ENCODE assay signal across 1 cellular context in genomic region chr1:156623946-156624813, GRCh38.
A peak's percentile ranks its signal among the peaks of the same experiment; 100 is the strongest.
TF ChIP-seq lines count a peak whose summit lies in the region.

No MANE protein-coding gene starts in this region.

TF ChIP-seq in K562, 482 proteins besides CTCF, POLR2A, EP300 and RAD21 (continued from another document and continues in another):
- peak; percentile 57; the same call in 1 of the 2 replicates for TF ChIP-seq THAP12 (CRISPR knock-in tag; IDR thresholded peaks at IDR 0.05)
- no peak; the same call in none of the 2 replicates for TF ChIP-seq ZNF740 (CRISPR knock-in tag; IDR thresholded peaks at IDR 0.05)
- no peak for TF ChIP-seq ZNF740 (tag; IDR thresholded peaks at IDR 0.05)
- no peak for TF ChIP-seq ARID2 (IDR thresholded peaks at IDR 0.05)
- TF ChIP-seq MAFK (IDR thresholded peaks at IDR 0.05; ENCODE audit: low read length) = no peak
- peak in 2 of 3 experiments; percentile 61 to 82 for TF ChIP-seq YY1 (IDR thresholded peaks at IDR 0.05; ENCODE audit: borderline replicate concordance in 1 of 3, control insufficient read depth in 1 of 3, extremely low read depth in 1 of 3, insufficient read depth in 3 of 3, insufficient read length in 1 of 3, insufficient replicate concordance in 2 of 3, low read depth in 1 of 3, low read length in 2 of 3)
- peak; percentile 20; the same call in 1 of the 2 replicates for TF ChIP-seq CBX5 (IDR thresholded peaks at IDR 0.05; ENCODE audit: borderline replicate concordance, low read depth)
- TF ChIP-seq CEBPZ (IDR thresholded peaks at IDR 0.05; ENCODE audit: borderline replicate concordance, low read depth, low read length) = no peak
- no peak for TF ChIP-seq ZNF197 (CRISPR knock-in tag; IDR thresholded peaks at IDR 0.05; ENCODE audit: low read depth)
- TF ChIP-seq ZNF785 (CRISPR knock-in tag; IDR thresholded peaks at IDR 0.05) = no peak
- no peak for TF ChIP-seq TAF15 (IDR thresholded peaks at IDR 0.05; ENCODE audit: low read depth, low read length)
- TF ChIP-seq MCM2 (IDR thresholded peaks at IDR 0.05; ENCODE audit: low read depth) = no peak
- no peak for TF ChIP-seq POLR3A (IDR thresholded peaks at IDR 0.05; ENCODE audit: borderline replicate concordance, extremely low read depth, insufficient read depth, insufficient read length)
- TF ChIP-seq ZSCAN32 (CRISPR knock-in tag; IDR thresholded peaks at IDR 0.05) = no peak
- peak; percentile 72; the same call in 1 of the 2 replicates for TF ChIP-seq DMBX1 (CRISPR knock-in tag; IDR thresholded peaks at IDR 0.05; ENCODE audit: borderline replicate concordance)
- no peak for TF ChIP-seq XRCC4 (IDR thresholded peaks at IDR 0.05; ENCODE audit: extremely low read depth, insufficient read depth, insufficient read length)
- no peak for TF ChIP-seq TFAM (CRISPR knock-in tag; conservative IDR thresholded peaks at IDR 0.05)
- no peak; the same call in 1 of the 2 replicates for TF ChIP-seq MYNN (IDR thresholded peaks at IDR 0.05)
- no peak for TF ChIP-seq MYNN (CRISPR knock-in tag; IDR thresholded peaks at IDR 0.05)
- TF ChIP-seq EZH2 (IDR thresholded peaks at IDR 0.05; ENCODE audit: borderline replicate concordance, low read depth, low read length) = no peak
- TF ChIP-seq KAT7 (CRISPR knock-in tag; IDR thresholded peaks at IDR 0.05; ENCODE audit: borderline replicate concordance) = peak; percentile 24; the same call in 1 of the 2 replicates
- no peak for TF ChIP-seq ZFP1 (CRISPR knock-in tag; IDR thresholded peaks at IDR 0.05)
- TF ChIP-seq SIRT6 (IDR thresholded peaks at IDR 0.05; ENCODE audit: low read depth, low read length) = no peak
- TF ChIP-seq ARID4B (CRISPR knock-in tag; IDR thresholded peaks at IDR 0.05) = no peak; the same call in none of the 2 replicates
- TF ChIP-seq CREM (IDR thresholded peaks at IDR 0.05; ENCODE audit: low read depth) = peak; percentile 97
- TF ChIP-seq KLF13 (tag; IDR thresholded peaks at IDR 0.05; ENCODE audit: borderline replicate concordance, low read depth) = 0 out of 2 replicates have a peak, but pooled peaks have one; percentile 26
- TF ChIP-seq TARDBP (IDR thresholded peaks at IDR 0.05) = no peak
- TF ChIP-seq ATF7 (IDR thresholded peaks at IDR 0.05) = peak; percentile 73
- no peak for TF ChIP-seq TSC22D4 (tag; IDR thresholded peaks at IDR 0.05)
- no peak for TF ChIP-seq ZBTB26 (CRISPR knock-in tag; IDR thresholded peaks at IDR 0.05)
- TF ChIP-seq ZNF318 (IDR thresholded peaks at IDR 0.05; ENCODE audit: borderline replicate concordance in 1 of 2, low read depth in 1 of 2) = no peak
- TF ChIP-seq NFXL1 (CRISPR knock-in tag; IDR thresholded peaks at IDR 0.05) = no peak
- no peak for TF ChIP-seq ZMIZ1 (IDR thresholded peaks at IDR 0.05; ENCODE audit: low read depth in 2 of 2, low read length in 2 of 2)
